In the genomic region with DNA sequence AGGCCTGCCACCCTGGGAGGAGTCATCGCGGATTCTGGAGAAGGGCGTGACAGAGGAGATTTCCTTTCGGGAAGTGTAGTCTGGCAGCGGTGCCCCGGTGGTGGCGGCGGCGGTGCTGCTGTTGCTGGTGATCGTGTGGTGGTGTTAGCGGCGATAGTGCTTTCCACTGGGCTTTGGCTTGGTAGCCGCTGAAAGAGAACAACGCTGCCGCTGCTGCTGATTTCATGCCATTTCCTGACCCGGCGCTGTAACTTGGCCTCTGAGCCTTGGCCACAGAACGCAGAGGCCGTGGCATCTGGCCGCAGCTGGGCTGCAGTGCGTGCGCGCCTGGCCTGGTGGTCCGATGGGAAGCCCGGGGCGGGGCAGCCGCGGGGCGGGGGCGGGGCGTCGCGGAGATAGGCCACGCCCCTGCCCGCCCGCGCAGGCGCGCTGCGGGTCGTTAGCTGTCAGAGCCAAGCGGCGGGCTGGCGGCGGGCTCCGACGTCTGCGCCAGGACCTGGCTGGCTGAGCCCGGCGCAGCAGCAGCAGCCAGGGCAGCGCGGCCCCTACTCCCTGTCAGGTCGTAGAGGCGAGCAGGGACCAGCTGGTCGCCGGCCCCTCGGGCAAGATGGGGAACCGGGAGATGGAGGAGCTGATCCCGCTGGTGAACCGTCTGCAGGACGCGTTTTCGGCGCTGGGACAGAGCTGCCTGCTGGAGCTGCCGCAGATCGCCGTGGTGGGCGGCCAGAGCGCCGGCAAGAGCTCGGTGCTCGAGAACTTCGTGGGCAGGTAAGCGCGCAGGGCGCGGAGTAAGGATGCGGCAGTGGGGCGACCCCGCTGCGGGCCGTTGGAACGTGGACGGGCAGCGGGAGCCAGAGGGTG, we compare ENCODE assay signal across 8 cellular contexts. TPM values are rescaled to one million over a fixed set of nuclear protein-coding genes. Genes with fewer than 3 reads are reported as not detected.
A peak's percentile ranks its signal among the peaks of the same experiment; 100 is the strongest.
DNase-seq lines count a peak whose midpoint lies in the region; ATAC-seq, FAIRE-seq and TF ChIP-seq lines count a peak whose summit lies in the region.

Gene DNM3 (plus strand): TSS at position 449 of the 861 bp plus-strand sequence. CDS start 159 bp downstream, at position 608.

- no peaks in the 10 kb centered on the region for H3K9me3 ChIP-seq in H1 (ENCODE audit: insufficient read depth in 2 of 2, low read depth in 1 of 2, low read length in 1 of 2)
- H3K9me3 ChIP-seq in mesenchymal stem cell (ENCODE audit: control insufficient read depth, low read length): no peaks in the 10 kb centered on the region

- POLR2A ChIA-PET in H1 (lab: Charles Lee; ENCODE audit: partially characterized antibody): no interaction called here

- H3K23me2 ChIP-seq in H1 (ENCODE audit: low read depth, low read length): peaks cover 11% of the 10 kb centered on the region

- no peak within 1 kb of the TSS for H4K5ac ChIP-seq in H1 (ENCODE audit: insufficient read length, low read depth, low read length)

- peak; percentile 96 for DNase-seq in AG08395 (ENCODE audit: low spot score)
- peak; percentile 96 for DNase-seq in NCI-H526 treated with DMSO at 0.1 percent for 48 hours (lab: John Stamatoyannopoulos, UW)
- peak; percentile 63 to 72 (median 69) for DNase-seq in activated CD8-positive, alpha-beta memory T cell treated with anti-CD3 and anti-CD28 coated beads for 48 hours (ENCODE audit: low read depth in 2 of 3, low spot score in 2 of 3)
- peak; percentile 57 to 93 for DNase-seq in H1 (ENCODE audit: low read depth in 1 of 2, low spot score in 2 of 2)
- DNase-seq in mesenchymal stem cell: peak; percentile 90
- DNase-seq in stimulated activated CD4-positive, alpha-beta T cell treated with anti-CD3 and anti-CD28 coated beads, TNF-alpha, amount 100 ng/mL, for 48 hours (ENCODE audit: low read depth in 3 of 3): peak; percentile 45 to 61 (median 53)

- TF ChIP-seq POLR2A in H1 (IDR thresholded peaks at IDR 0.05; ENCODE audit: control extremely low read depth in 1 of 2, low read depth in 2 of 2, low read length in 2 of 2): peak; percentile 42 to 72

- WGBS in H1 (ENCODE audit: extremely low coverage in 1 of 2, insufficient coverage in 1 of 2, insufficient read length in 1 of 2, insufficient replicate concordance in 2 of 2, low coverage in 1 of 2, low lambda C conversion rate in 2 of 2, missing lambda C conversion rate in 1 of 2), 2 experiments: 2% methylated on average over 49 of the region's 85 CpGs; no CpG with 5 or more reads in 1 of the 2 experiments
- 2% methylated on average over 49 of the region's 85 CpGs for WGBS in mesenchymal stem cell

- H3K79me2 ChIP-seq in H1 (ENCODE audit: control insufficient read depth in 1 of 2, insufficient read depth in 2 of 2, low read length in 2 of 2): no peaks in the 10 kb centered on the region

- H3K4me1 ChIP-seq in H1 (replicated peaks in 1 of 4; ENCODE audit: control insufficient read depth in 3 of 4, insufficient read depth in 4 of 4, low read length in 3 of 4) (peaks cover 0 to 6% (median 2%) of the 10 kb centered on the region in 4 experiments; a peak in 1 of 7 replicates), mesenchymal stem cell (ENCODE audit: control insufficient read depth, insufficient read depth, low read depth, low read length) (peaks cover 12% of the 10 kb centered on the region)

- H2AFZ ChIP-seq in H1 (ENCODE audit: low read length): peak within 1 kb of the TSS; percentile 96
- H2AFZ ChIP-seq in mesenchymal stem cell (ENCODE audit: low read depth, low read length): peak within 1 kb of the TSS; percentile 98

- H3K79me1 ChIP-seq in H1 (ENCODE audit: low read depth, low read length) (no peaks in the 10 kb centered on the region; the same call in 1 of the 2 replicates), mesenchymal stem cell (replicated peaks; ENCODE audit: low read length, poor library complexity, severe bottlenecking) (no peaks in the 10 kb centered on the region)

- H2AK5ac ChIP-seq in H1 (ENCODE audit: low read depth, low read length): no peak within 1 kb of the TSS
- no peak within 1 kb of the TSS for H2AK5ac ChIP-seq in mesenchymal stem cell (ENCODE audit: low read length, severe bottlenecking)

- H3K4me2 ChIP-seq in H1 (ENCODE audit: insufficient read depth in 1 of 2, low read depth in 2 of 2, low read length in 2 of 2): peak within 1 kb of the TSS; percentile 91 to 98
- peak within 1 kb of the TSS; percentile 83 for H3K4me2 ChIP-seq in mesenchymal stem cell (ENCODE audit: low read length, poor library complexity, severe bottlenecking)

- CTCF ChIA-PET in H1 (lab: Charles Lee; ENCODE audit: partially characterized antibody): interaction anchor here (0.7 to 5.0 kb wide), 12 partner anchors 12 to 448 kb away, joined by 3 to 22 read pairs (median 4); no protein-coding TSS in a partner anchor

- peak within 1 kb of the TSS; percentile 22 for H4K8ac ChIP-seq in H1 (ENCODE audit: extremely low read depth, insufficient read depth, low read length)
- peak within 1 kb of the TSS; percentile 82 for H4K8ac ChIP-seq in mesenchymal stem cell (ENCODE audit: low read length)

- H3K27ac ChIP-seq in H1 (ENCODE audit: low read depth, low read length) (no peak within 1 kb of the TSS), mesenchymal stem cell (ENCODE audit: low read length, poor library complexity, severe bottlenecking) (peak within 1 kb of the TSS; percentile 8)

- no peak within 1 kb of the TSS for H2BK20ac ChIP-seq in H1 (ENCODE audit: low read length)

- H3K36me3 ChIP-seq in H1 (ENCODE audit: control insufficient read depth in 2 of 4, insufficient read depth in 4 of 4, low read length in 3 of 4) (no peaks in the 10 kb centered on the region), mesenchymal stem cell (ENCODE audit: control insufficient read depth in 1 of 2, insufficient read depth in 2 of 2, low read depth in 1 of 2, low read length in 2 of 2) (no peaks in the 10 kb centered on the region)

- H3K56ac ChIP-seq in H1 (replicated peaks; ENCODE audit: insufficient read length, low read depth, low read length): no peak within 1 kb of the TSS

- H3K4ac ChIP-seq in H1 (replicated peaks; ENCODE audit: insufficient read length, low read depth, low read length) (no peak within 1 kb of the TSS), mesenchymal stem cell (ENCODE audit: low read depth in 1 of 2, low read length in 2 of 2) (no peak within 1 kb of the TSS)

- TF ChIP-seq EP300 in H1 (IDR thresholded peaks at IDR 0.05; ENCODE audit: borderline replicate concordance in 1 of 2, low read depth in 2 of 2, low read length in 2 of 2): no peak

- H3K4me3 ChIP-seq in H1 (ENCODE audit: extremely low read depth in 1 of 4, insufficient read depth in 2 of 4, low read depth in 3 of 4, low read length in 4 of 4) (peak within 1 kb of the TSS; percentile 74 to 93 (median 88)), mesenchymal stem cell (ENCODE audit: insufficient read depth in 1 of 2, low read depth in 1 of 2, low read length in 2 of 2) (peak within 1 kb of the TSS; percentile 70 to 92)

- no peak for TF ChIP-seq CTCF in H1 (IDR thresholded peaks at IDR 0.05; ENCODE audit: control extremely low read depth in 1 of 3, insufficient read depth in 1 of 3, low read depth in 1 of 3, low read length in 3 of 3)

- H2BK12ac ChIP-seq in H1 (ENCODE audit: low read depth, low read length): 0 out of 2 replicates have a peak within 1 kb of the TSS, but pooled peaks have one; percentile 21
- H2BK12ac ChIP-seq in mesenchymal stem cell (ENCODE audit: low read length in 2 of 2): peak within 1 kb of the TSS; percentile 18 to 47

- H3K23ac ChIP-seq in H1 (ENCODE audit: insufficient read length) (no peak within 1 kb of the TSS), mesenchymal stem cell (ENCODE audit: low read length in 2 of 2) (peak within 1 kb of the TSS in 1 of 2 experiments; percentile 32)

- peak; percentile 85 for ATAC-seq in GM18909 (IDR thresholded peaks at IDR 0.05; ENCODE audit: poor library complexity, unreplicated experiment)
- ATAC-seq in HG03175 (IDR thresholded peaks at IDR 0.05; ENCODE audit: unreplicated experiment): peak; percentile 89

- H3K9ac ChIP-seq in H1 (replicated peaks in 1 of 4; ENCODE audit: extremely low read depth in 1 of 4, low read depth in 3 of 4, low read length in 3 of 4) (peak within 1 kb of the TSS in 3 of 4 experiments; percentile 14 to 62 (median 23); a peak in 4 of 7 replicates), mesenchymal stem cell (ENCODE audit: low read length) (peak within 1 kb of the TSS; percentile 83)

- FAIRE-seq in H1 (lab: Jason Lieb, UNC): no peak

- peaks cover 0 to 4% (median 1%) of the 10 kb centered on the region in 4 experiments; a peak in 3 of 7 replicates for H3K27me3 ChIP-seq in H1 (replicated peaks in 1 of 4; ENCODE audit: control insufficient read depth in 3 of 4, extremely low read depth in 1 of 4, insufficient read depth in 3 of 4, low read length in 3 of 4)
- peaks cover 0 to 5% of the 10 kb centered on the region in 2 experiments for H3K27me3 ChIP-seq in mesenchymal stem cell (ENCODE audit: control insufficient read depth in 1 of 2, insufficient read depth in 1 of 2, low read length in 2 of 2)

- TF ChIP-seq RAD21 in H1 (IDR thresholded peaks at IDR 0.05 in 1 of 2, conservative IDR thresholded peaks at IDR 0.05 in 1 of 2; ENCODE audit: low read depth in 2 of 2, low read length in 2 of 2): no peak; a peak in 1 of 4 replicates

- no peaks in the 10 kb centered on the region for H4K20me1 ChIP-seq in H1 (replicated peaks in 1 of 2; ENCODE audit: control insufficient read depth in 1 of 2, insufficient read depth in 2 of 2, low read length in 2 of 2)

- H3K18ac ChIP-seq in H1 (ENCODE audit: extremely low read depth, low read length) (peak within 1 kb of the TSS; percentile 19; the same call in 1 of the 2 replicates), mesenchymal stem cell (ENCODE audit: low read depth in 1 of 2, low read length in 2 of 2) (peak within 1 kb of the TSS; percentile 61 to 79)

- H3K14ac ChIP-seq in H1 (ENCODE audit: insufficient read length): no peak within 1 kb of the TSS
- peak within 1 kb of the TSS in 1 of 2 experiments; percentile 35 for H3K14ac ChIP-seq in mesenchymal stem cell (ENCODE audit: low read length in 2 of 2)

- H2BK120ac ChIP-seq in H1 (replicated peaks; ENCODE audit: low read depth, low read length) (no peak within 1 kb of the TSS), mesenchymal stem cell (ENCODE audit: low read depth, low read length) (no peak within 1 kb of the TSS)

- peak within 1 kb of the TSS; percentile 77; the same call in 1 of the 2 replicates for H2BK5ac ChIP-seq in H1 (ENCODE audit: low read depth, low read length)
- H2BK5ac ChIP-seq in mesenchymal stem cell (ENCODE audit: low read depth, low read length, poor library complexity, severe bottlenecking): no peak within 1 kb of the TSS

- H4K91ac ChIP-seq in H1 (replicated peaks; ENCODE audit: insufficient read length, low read length): no peak within 1 kb of the TSS
- no peak within 1 kb of the TSS for H4K91ac ChIP-seq in mesenchymal stem cell (ENCODE audit: low read length)

- H2BK15ac ChIP-seq in H1 (ENCODE audit: low read length) (peak within 1 kb of the TSS; percentile 99; the same call in 1 of the 2 replicates), mesenchymal stem cell (ENCODE audit: low read depth, poor library complexity, severe bottlenecking) (no peak within 1 kb of the TSS)

RNA-seq across cellular contexts. Expression of gene DNM3, which starts in this region (rescaled TPM):
- total RNA-seq in H1 (2021; fragmentation: NEBNext Ultra II Directional; extraction: Animal tissue kit (Norgen Biotek cat#: 25700)): 7.4 and 8.5 TPM in 2 replicates
- 2.0 and 2.3 TPM in 2 replicates for polyA plus RNA-seq in H1 (2011; rRNA removed)
- 2.5 TPM for polyA plus RNA-seq in H1 (2011; cell fraction: cytosol; rRNA removed)
- polyA plus RNA-seq in H1 (2011; cell fraction: nucleus; rRNA removed): 3.8 TPM
- 1.6 to 5.1 TPM (median 3.4 TPM) in 4 replicates for polyA plus RNA-seq in H1 (2012, experiment 1 of 2)
- 0.45 TPM for polyA plus RNA-seq in H1 (2012, experiment 2 of 2)
- 4.6 TPM for polyA plus RNA-seq in H1 (2013, experiment 1 of 2)
- polyA plus RNA-seq in H1 (2013, experiment 2 of 2): 5.9 TPM
- 5.9 and 8.5 TPM in 2 replicates for polyA minus RNA-seq in H1 (2011; rRNA and poly(A)+ RNA removed)
- polyA minus RNA-seq in H1 (2011; cell fraction: cytosol; rRNA and poly(A)+ RNA removed): 4.3 TPM
- polyA minus RNA-seq in H1 (2011; cell fraction: nucleus; rRNA and poly(A)+ RNA removed): 20.8 TPM
- 1.3 TPM for polyA plus RNA-seq in mesenchymal stem cell (2013, experiment 1 of 2)
- 1.1 TPM for polyA plus RNA-seq in mesenchymal stem cell (2013, experiment 2 of 2)
